Comparison of ENCODE assay signal across 8 cellular contexts in genomic region chr12:48788522-48788851, GRCh38. TPM values are rescaled to one million over a fixed set of nuclear protein-coding genes. Genes with fewer than 3 reads are reported as not detected.
DNase-seq lines count a peak whose midpoint lies in the region; ATAC-seq, FAIRE-seq and TF ChIP-seq lines count a peak whose summit lies in the region.

No MANE protein-coding gene starts in this region.

- H3K4ac ChIP-seq in mesenchymal stem cell (ENCODE audit: low read depth in 1 of 2, low read length in 2 of 2), result peak overlapping the region; percentile 66 to 94

- H2AK5ac ChIP-seq in mesenchymal stem cell (ENCODE audit: low read length, severe bottlenecking), result no peak overlapping the region

- peak overlapping the region; percentile 52 for H3K9ac ChIP-seq in mammary epithelial cell (ENCODE audit: insufficient read depth, low read length)
- peak overlapping the region; percentile 91 for H3K9ac ChIP-seq in mesenchymal stem cell (ENCODE audit: low read length)

- peak overlapping the region; percentile 83 for H2BK5ac ChIP-seq in mesenchymal stem cell (ENCODE audit: low read depth, low read length, poor library complexity, severe bottlenecking)

- DNase-seq in cardiac muscle cell (ENCODE audit: low read depth in 1 of 2, low spot score in 1 of 2), result no peak
- no peak for DNase-seq in Right ventricle myocardium inferior (ENCODE audit: missing footprints)
- DNase-seq in mammary epithelial cell, result no peak
- DNase-seq in mesenchymal stem cell, result no peak
- no peak for DNase-seq in uterus
- no peak for DNase-seq in GM12892 (ENCODE audit: insufficient read length)

- H4K8ac ChIP-seq in mesenchymal stem cell (ENCODE audit: low read length), result peak overlapping the region; percentile 67

- peaks cover 30% of the 10 kb centered on the region for H3K79me2 ChIP-seq in mammary epithelial cell (ENCODE audit: insufficient read depth, low read length)

- no peak for ATAC-seq in Right ventricle myocardium inferior
- ATAC-seq in GM21723 (IDR thresholded peaks at IDR 0.05; ENCODE audit: unreplicated experiment), result no peak
- no peak for ATAC-seq in HG03442 (IDR thresholded peaks at IDR 0.05; ENCODE audit: unreplicated experiment)

- in situ Hi-C loops in mammary epithelial cell (cut with MboI; ENCODE audit: low sequenced_read_pairs in 2 of 2), result no loop called here

- no peak for FAIRE-seq in GM12892 (lab: Jason Lieb, UNC)

- H3K9me3 ChIP-seq in cardiac muscle cell (ENCODE audit: low read depth) (no peaks in the 10 kb centered on the region), mammary epithelial cell (replicated peaks; ENCODE audit: insufficient read depth, low read length) (no peaks in the 10 kb centered on the region), mesenchymal stem cell (ENCODE audit: control insufficient read depth, low read length) (no peaks in the 10 kb centered on the region), uterus (no peaks in the 10 kb centered on the region)

- 0% methylated on average over 3 of the region's 25 CpGs for WGBS in mammary epithelial cell (ENCODE audit: low coverage, missing lambda C conversion rate)
- 0% methylated on average over 16 of the region's 25 CpGs for WGBS in mesenchymal stem cell

- H3K79me1 ChIP-seq in mesenchymal stem cell (replicated peaks; ENCODE audit: low read length, poor library complexity, severe bottlenecking), result peaks cover 2% of the 10 kb centered on the region

- no TSS peak for BruUV-seq in mammary epithelial cell (replicated peaks; lab: Mats Ljungman, UMichigan)

- peak overlapping the region; percentile 69 to 96 for H3K18ac ChIP-seq in mesenchymal stem cell (ENCODE audit: low read depth in 1 of 2, low read length in 2 of 2)

- H3K27ac ChIP-seq in cardiac muscle cell (peak overlapping the region; percentile 75), mammary epithelial cell (ENCODE audit: insufficient read depth, low read depth, low read length) (no peak overlapping the region), mesenchymal stem cell (ENCODE audit: low read length, poor library complexity, severe bottlenecking) (peak overlapping the region; percentile 16), uterus (peak overlapping the region; percentile 91 to 95)

- H2AFZ ChIP-seq in mammary epithelial cell (ENCODE audit: low read depth, low read length) (peak overlapping the region; percentile 98), mesenchymal stem cell (ENCODE audit: low read depth, low read length) (no peak overlapping the region)

- TF ChIP-seq POLR2A in uterus (IDR thresholded peaks at IDR 0.05), result no peak
- no peak for TF ChIP-seq POLR2A in GM12892 (IDR thresholded peaks at IDR 0.05; ENCODE audit: low read depth, low read length)

- peak overlapping the region in 1 of 2 experiments; percentile 84 for H2BK12ac ChIP-seq in mesenchymal stem cell (ENCODE audit: low read length in 2 of 2)

- no peak for TF ChIP-seq CTCF in cardiac muscle cell (IDR thresholded peaks at IDR 0.05; ENCODE audit: low read depth, low read length)
- TF ChIP-seq CTCF in mammary epithelial cell (conservative IDR thresholded peaks at IDR 0.05 in 1 of 2, IDR thresholded peaks at IDR 0.05 in 1 of 2; ENCODE audit: extremely low read depth in 1 of 2, insufficient read depth in 1 of 2, low read depth in 1 of 2, low read length in 2 of 2), result no peak
- no peak for TF ChIP-seq CTCF in uterus (IDR thresholded peaks at IDR 0.05)

- H3K4me3 ChIP-seq in cardiac muscle cell (peak overlapping the region; percentile 82), mammary epithelial cell (replicated peaks in 1 of 3; ENCODE audit: insufficient read depth in 1 of 3, low read depth in 2 of 3, low read length in 3 of 3) (peak overlapping the region; percentile 72 to 97 (median 79)), mesenchymal stem cell (ENCODE audit: insufficient read depth in 1 of 2, low read depth in 1 of 2, low read length in 2 of 2) (peak overlapping the region; percentile 80 to 91), uterus (peak overlapping the region; percentile 81 to 95)

- dilution Hi-C loops in mammary epithelial cell (cut with HindIII; ENCODE audit: low sequenced_read_pairs), result no loop called here

- peak overlapping the region in 1 of 2 experiments; percentile 98 for H3K14ac ChIP-seq in mesenchymal stem cell (ENCODE audit: low read length in 2 of 2)

- peak overlapping the region; percentile 11 for H4K91ac ChIP-seq in mesenchymal stem cell (ENCODE audit: low read length)

- no peaks in the 10 kb centered on the region for H3K36me3 ChIP-seq in cardiac muscle cell
- no peaks in the 10 kb centered on the region for H3K36me3 ChIP-seq in mammary epithelial cell (ENCODE audit: insufficient read depth, low read length)
- H3K36me3 ChIP-seq in mesenchymal stem cell (ENCODE audit: control insufficient read depth in 1 of 2, insufficient read depth in 2 of 2, low read depth in 1 of 2, low read length in 2 of 2), result no peaks in the 10 kb centered on the region
- no peaks in the 10 kb centered on the region for H3K36me3 ChIP-seq in uterus

- H2BK15ac ChIP-seq in mesenchymal stem cell (ENCODE audit: low read depth, poor library complexity, severe bottlenecking), result peak overlapping the region; percentile 95

- intact Hi-C loops in Right ventricle myocardium inferior (cut with DNase I), result no loop called here
- intact Hi-C loops in mammary epithelial cell (cut with micrococcal nuclease), result no loop called here
- intact Hi-C loops in uterus (cut with DNase I; ENCODE audit: low total_unique reads), result no loop called here

- H3K23ac ChIP-seq in mesenchymal stem cell (ENCODE audit: low read length in 2 of 2), result peak overlapping the region in 1 of 2 experiments; percentile 5

- H3K4me2 ChIP-seq in mammary epithelial cell (ENCODE audit: insufficient read depth, low read depth, low read length), result peak overlapping the region; percentile 78
- H3K4me2 ChIP-seq in mesenchymal stem cell (ENCODE audit: low read length, poor library complexity, severe bottlenecking), result peak overlapping the region; percentile 86

- H2BK120ac ChIP-seq in mesenchymal stem cell (ENCODE audit: low read depth, low read length), result peak overlapping the region; percentile 100

- peaks cover 18% of the 10 kb centered on the region for H3K4me1 ChIP-seq in cardiac muscle cell (ENCODE audit: low read depth)
- H3K4me1 ChIP-seq in mammary epithelial cell (ENCODE audit: insufficient read depth, low read length), result peaks cover 10% of the 10 kb centered on the region
- H3K4me1 ChIP-seq in mesenchymal stem cell (ENCODE audit: control insufficient read depth, insufficient read depth, low read depth, low read length), result peaks cover 24% of the 10 kb centered on the region
- no peaks in the 10 kb centered on the region for H3K4me1 ChIP-seq in uterus

- H3K27me3 ChIP-seq in cardiac muscle cell (no peaks in the 10 kb centered on the region), mammary epithelial cell (ENCODE audit: insufficient read depth, low read length) (no peaks in the 10 kb centered on the region), mesenchymal stem cell (ENCODE audit: control insufficient read depth in 1 of 2, insufficient read depth in 1 of 2, low read length in 2 of 2) (no peaks in the 10 kb centered on the region), uterus (no peaks in the 10 kb centered on the region)

- no peaks in the 10 kb centered on the region for H4K20me1 ChIP-seq in mammary epithelial cell (ENCODE audit: insufficient read depth, low read length)

- CTCF ChIA-PET in mammary epithelial cell (lab: Charles Lee; ENCODE audit: low non-redundant PET), result interaction anchor here (1.0 kb wide), 1 partner anchor 35 kb away, joined by 13 read pairs; no protein-coding TSS in a partner anchor

RNA-seq across cellular contexts. Expression of gene ADCY6, which starts 0.4 kb away (rescaled TPM):
- total RNA-seq in cardiac muscle cell, result 51.1 and 60.1 TPM in 2 replicates
- polyA plus RNA-seq in cardiac muscle cell, result 38.1 and 50.3 TPM in 2 replicates
- total RNA-seq in Right ventricle myocardium inferior, result 55.6 TPM
- total RNA-seq in mammary epithelial cell, result 10 to 100 TPM; 30.5 to 42.2 TPM
- polyA plus RNA-seq in mammary epithelial cell, result 12.9 TPM
- polyA minus RNA-seq in mammary epithelial cell, result 33.6 TPM
- 23.9 TPM for polyA plus RNA-seq in mesenchymal stem cell (2013, experiment 1 of 2)
- 21.9 TPM for polyA plus RNA-seq in mesenchymal stem cell (2013, experiment 2 of 2)
- total RNA-seq in uterus, result 10 to 100 TPM; 10.6 to 75.8 (median 55.0) TPM
- 0.38 TPM for polyA plus RNA-seq in GM12892 (2012; ENCODE audit: missing spikeins)

RNA-seq across cellular contexts. Expression of gene CACNB3, which starts 29.8 kb away (rescaled TPM):
- 19.2 and 21.9 TPM in 2 replicates for total RNA-seq in cardiac muscle cell
- 20.0 and 23.6 TPM in 2 replicates for polyA plus RNA-seq in cardiac muscle cell
- total RNA-seq in Right ventricle myocardium inferior, result 6.0 TPM
- total RNA-seq in mammary epithelial cell, result 10 to 100 TPM in 1 of 2 donors, 1 to 10 TPM in 1; 8.7 to 31.1 TPM
- 16.7 TPM for polyA plus RNA-seq in mammary epithelial cell
- polyA minus RNA-seq in mammary epithelial cell, result 11.6 TPM
- polyA plus RNA-seq in mesenchymal stem cell (2013, experiment 1 of 2), result 43.5 TPM
- 45.6 TPM for polyA plus RNA-seq in mesenchymal stem cell (2013, experiment 2 of 2)
- 10 to 100 TPM in 2 of 4 donors, 1 to 10 TPM in 2; 5.9 to 62.2 (median 22.7) TPM for total RNA-seq in uterus
- 1.8 TPM for polyA plus RNA-seq in GM12892 (2012; ENCODE audit: missing spikeins)
